8 cellular contexts compared by ENCODE assay signal in the genomic region with DNA sequence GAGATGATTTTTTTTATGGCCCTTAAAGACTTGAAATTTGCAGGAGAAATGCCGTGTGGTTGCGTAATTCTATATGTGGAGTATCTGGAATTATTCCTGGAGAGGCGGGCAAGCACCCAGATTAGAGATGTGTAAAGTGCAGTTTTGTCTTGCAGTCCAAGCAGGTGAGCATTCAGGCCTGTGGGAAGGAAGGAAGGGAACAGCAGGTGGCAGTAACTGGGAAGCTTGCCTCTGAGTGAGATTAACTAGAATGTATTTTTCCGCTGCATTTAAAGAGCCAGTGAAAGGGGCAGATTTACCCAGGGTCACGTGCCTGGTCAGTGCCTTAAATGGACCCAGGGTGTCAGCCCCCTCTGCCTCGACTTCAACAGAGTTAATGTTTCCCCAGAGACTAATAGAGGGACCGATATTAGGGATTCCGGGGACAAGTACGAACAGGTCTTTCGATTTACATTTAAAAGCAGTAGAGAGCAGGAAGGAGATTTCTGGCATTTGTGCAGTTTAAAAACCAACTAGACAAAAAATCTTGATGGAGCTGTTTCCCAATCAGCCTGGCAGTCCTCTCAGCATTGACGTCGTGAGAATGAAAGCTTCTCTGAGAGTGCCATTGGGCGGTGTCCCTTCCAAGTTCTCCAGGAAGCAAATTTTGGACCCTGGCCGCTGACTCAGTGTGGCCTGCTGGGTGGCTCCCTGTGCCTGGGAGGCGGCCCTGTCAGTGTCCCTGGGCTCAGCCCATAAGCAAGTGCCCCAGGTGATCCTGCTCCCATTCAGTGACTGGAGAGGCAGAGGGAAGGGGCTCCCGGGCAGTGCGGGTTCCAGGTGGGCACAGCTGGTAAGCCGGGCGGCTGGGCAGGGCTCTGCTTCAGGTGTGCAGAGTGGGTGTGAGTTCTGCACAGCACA. TPM values are rescaled to one million over a fixed set of nuclear protein-coding genes. Genes with fewer than 3 reads are reported as not detected.
DNase-seq lines count a peak whose midpoint lies in the region; ATAC-seq and TF ChIP-seq lines count a peak whose summit lies in the region.

No MANE protein-coding gene starts in this region.

- H3K27ac Mint-ChIP-seq in CD8-positive, alpha-beta memory T cell = peak overlapping the region in 1 of 8 donors; percentile 83

- H3K27ac ChIP-seq in right atrium auricular region (peak overlapping the region; percentile 39 to 54), rectal smooth muscle tissue (ENCODE audit: low read depth, low read length) (no peak overlapping the region)
- H3K27ac ChIP-seq in CD8-positive, alpha-beta memory T cell (ENCODE audit: low read depth, low read length) = no peak overlapping the region

- H3K4me3 ChIP-seq in adipocyte (ENCODE audit: low read length) (peak overlapping the region; percentile 70), right atrium auricular region (peak overlapping the region in 1 of 2 donors; percentile 18), rectal smooth muscle tissue (ENCODE audit: low read length) (peak overlapping the region; percentile 25)
- H3K4me3 ChIP-seq in CD8-positive, alpha-beta memory T cell (ENCODE audit: low read length) = no peak overlapping the region

- peaks cover 0 to 3% (median 0%) of the 10 kb centered on the region in 3 donors for H3K36me3 Mint-ChIP-seq in CD8-positive, alpha-beta memory T cell

- H3K9me3 Mint-ChIP-seq in CD8-positive, alpha-beta memory T cell = no peaks in the 10 kb centered on the region

- peaks cover 4 to 23% (median 21%) of the 10 kb centered on the region in 3 donors for H3K4me1 Mint-ChIP-seq in CD8-positive, alpha-beta memory T cell

- POLR2A ChIA-PET in CD8-positive, alpha-beta memory T cell (lab: Charles Lee) = no interaction called here

- H3K4me1 ChIP-seq in adipocyte (ENCODE audit: control insufficient read depth, insufficient read depth, low read length) = peaks cover 37% of the 10 kb centered on the region
- H3K4me1 ChIP-seq in right atrium auricular region = peaks cover 0 to 35% of the 10 kb centered on the region in 2 donors
- H3K4me1 ChIP-seq in rectal smooth muscle tissue (ENCODE audit: control insufficient read depth, insufficient read depth, low read length) = peaks cover 5% of the 10 kb centered on the region
- no peaks in the 10 kb centered on the region for H3K4me1 ChIP-seq in CD8-positive, alpha-beta memory T cell (ENCODE audit: insufficient read depth, low read length)

- peaks cover 0 to 2% of the 10 kb centered on the region in 2 donors for H3K27me3 Mint-ChIP-seq in CD8-positive, alpha-beta memory T cell

- no peaks in the 10 kb centered on the region for H3K27me3 ChIP-seq in adipocyte (replicated peaks; ENCODE audit: control insufficient read depth, insufficient read depth, low read length)
- H3K27me3 ChIP-seq in right atrium auricular region = no peaks in the 10 kb centered on the region
- no peaks in the 10 kb centered on the region for H3K27me3 ChIP-seq in rectal smooth muscle tissue (ENCODE audit: control insufficient read depth, insufficient read depth, low read length)
- H3K27me3 ChIP-seq in CD8-positive, alpha-beta memory T cell (ENCODE audit: insufficient read depth, low read length, poor library complexity, severe bottlenecking) = no peaks in the 10 kb centered on the region

- peak; percentile 26 for DNase-seq in NCI-H2107 treated with DMSO at 0.1 percent for 48 hours (lab: John Stamatoyannopoulos, UW; ENCODE audit: unreplicated experiment)
- DNase-seq in NCI-H2107 (lab: John Stamatoyannopoulos, UW) = no peak
- peak; percentile 30 for DNase-seq in adipocyte (ENCODE audit: low read depth)
- peak; percentile 92 for DNase-seq in right atrium auricular region (ENCODE audit: low spot score)
- no peak for DNase-seq in CD8-positive, alpha-beta memory T cell
- no peak for DNase-seq in MV-4-11 (lab: John Stamatoyannopoulos, UW)

- CTCF ChIA-PET in CD8-positive, alpha-beta memory T cell (lab: Charles Lee) = no interaction called here

- H3K9ac ChIP-seq in adipocyte (ENCODE audit: low read length) (peak overlapping the region; percentile 44), rectal smooth muscle tissue (ENCODE audit: low read length) (peak overlapping the region; percentile 18)

- ATAC-seq in GM19397 (IDR thresholded peaks at IDR 0.05; ENCODE audit: unreplicated experiment) = no peak

- peak in 1 of 2 donors; percentile 51 for TF ChIP-seq CTCF in right atrium auricular region (IDR thresholded peaks at IDR 0.05)

- H3K9me3 ChIP-seq in adipocyte (ENCODE audit: control insufficient read depth, low read length) = no peaks in the 10 kb centered on the region
- H3K9me3 ChIP-seq in right atrium auricular region = no peaks in the 10 kb centered on the region
- H3K9me3 ChIP-seq in CD8-positive, alpha-beta memory T cell (ENCODE audit: low read length) = no peaks in the 10 kb centered on the region

- no peak overlapping the region for H3K4me3 Mint-ChIP-seq in CD8-positive, alpha-beta memory T cell

- H3K36me3 ChIP-seq in adipocyte (ENCODE audit: control insufficient read depth, insufficient read depth, low read length, severe bottlenecking) = no peaks in the 10 kb centered on the region
- no peaks in the 10 kb centered on the region for H3K36me3 ChIP-seq in right atrium auricular region
- no peaks in the 10 kb centered on the region for H3K36me3 ChIP-seq in rectal smooth muscle tissue (ENCODE audit: control insufficient read depth, insufficient read depth, low read length)
- no peaks in the 10 kb centered on the region for H3K36me3 ChIP-seq in CD8-positive, alpha-beta memory T cell (ENCODE audit: insufficient read depth, low read length)

RNA-seq across cellular contexts. Expression of a gene that starts 38.2 kb away (rescaled TPM):
- total RNA-seq in right atrium auricular region = 10 to 100 TPM in 1 of 2 donors, 1 to 10 TPM in 1; 7.9 to 10.2 TPM
- 10 to 100 TPM; 26.3 to 26.9 TPM for total RNA-seq in CD8-positive, alpha-beta memory T cell
- 2.9 TPM for polyA plus RNA-seq in CD8-positive, alpha-beta memory T cell

Comparison
In these comparisons a context has a peak if more than half of its experiments do, and no peak if none do; other contexts are left out.
1. DNase-seq: peak in NCI-H2107 treated with DMSO at 0.1 percent for 48 hours (single experiment), adipocyte (single experiment) and right atrium auricular region (single experiment); none in NCI-H2107 (single experiment), CD8-positive, alpha-beta memory T cell (0 of 5) and MV-4-11 (single experiment).
2. H3K27ac ChIP-seq: peak in right atrium auricular region (2 of 2); none in rectal smooth muscle tissue (single experiment) and CD8-positive, alpha-beta memory T cell (single experiment).